Comparison of ENCODE assay signal across 8 cellular contexts in the genomic region with DNA sequence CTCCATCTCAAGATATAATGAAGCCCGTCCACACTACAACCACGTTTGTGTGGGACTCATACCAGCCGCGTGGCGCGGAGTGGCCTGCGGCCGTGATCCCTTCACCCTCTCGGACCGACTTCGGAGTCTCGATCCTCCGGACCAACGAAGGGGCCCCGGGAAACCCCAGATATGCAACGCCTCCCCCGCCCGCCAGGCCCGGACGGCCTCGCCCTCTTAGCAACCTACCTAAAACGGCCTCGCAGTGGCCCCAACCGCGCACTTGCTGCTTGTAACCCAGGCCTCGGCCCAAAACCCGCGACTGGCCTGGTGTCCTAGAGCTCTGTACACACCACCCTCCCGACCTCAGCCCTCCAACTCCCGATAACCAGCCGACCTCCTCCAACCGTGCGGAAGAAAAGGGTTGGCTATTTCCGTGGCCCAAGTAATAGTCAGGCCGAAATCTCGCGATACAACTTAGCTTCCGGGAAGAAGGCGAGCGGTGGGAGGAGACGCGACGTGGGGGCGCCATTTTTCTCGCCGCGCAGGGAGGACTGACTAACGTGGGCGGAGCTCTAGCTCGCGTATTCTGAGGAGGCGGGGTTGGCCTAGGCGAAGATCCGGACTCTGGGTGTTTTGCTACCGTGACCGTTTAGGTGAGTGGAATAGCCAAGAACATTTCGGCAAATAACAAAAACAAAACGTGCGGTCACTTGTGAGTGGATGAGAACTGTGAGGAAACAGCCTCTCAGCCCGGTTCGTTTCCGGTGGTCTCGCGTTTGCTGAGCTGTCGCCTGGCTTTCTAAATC.
DNase-seq lines count a peak whose midpoint lies in the region; ATAC-seq lines count a peak whose summit lies in the region.

C11orf54 (plus strand) TSS at position 579 of the 788 bp plus-strand sequence. CDS start 5,722 bp downstream, outside the sequence.
TAF1D (minus strand) TSS at position 402 of the 788 bp plus-strand sequence. CDS start 2,191 bp downstream, outside the sequence.

- ATAC-seq in GM19468 (IDR thresholded peaks at IDR 0.05; ENCODE audit: extremely low read depth, unreplicated experiment) = peak; percentile 66

- peak within 1 kb of the TSS; percentile 97 for H3K27ac ChIP-seq in effector memory CD4-positive, alpha-beta T cell (ENCODE audit: insufficient read depth, low read length, poor library complexity, severe bottlenecking)

- no peaks in the 10 kb centered on the region for H3K9me3 ChIP-seq in effector memory CD4-positive, alpha-beta T cell (ENCODE audit: control insufficient read depth, low read length)

- no peaks in the 10 kb centered on the region for H3K27me3 ChIP-seq in effector memory CD4-positive, alpha-beta T cell (replicated peaks; ENCODE audit: control insufficient read depth, insufficient read depth, low read length, poor library complexity, severe bottlenecking)

- H3K36me3 ChIP-seq in effector memory CD4-positive, alpha-beta T cell (ENCODE audit: control insufficient read depth, insufficient read depth, low read length) = peaks cover 18% of the 10 kb centered on the region

- H3K4me1 ChIP-seq in effector memory CD4-positive, alpha-beta T cell (ENCODE audit: control insufficient read depth, insufficient read depth, low read length, poor library complexity, severe bottlenecking) = peaks cover 31% of the 10 kb centered on the region

- DNase-seq in CMK (ENCODE audit: low read depth) = peak; percentile 94
- DNase-seq in HS-5 (ENCODE audit: low read depth) = peak; percentile 91
- DNase-seq in NK-92 treated with Interleukin-12 subunit alpha and Interleukin-12 subunit beta, amount 100 ng/mL, for 24 hours (lab: John Stamatoyannopoulos, UW) = peak; percentile 94
- DNase-seq in activated CD8-positive, alpha-beta memory T cell treated with anti-CD3 and anti-CD28 coated beads for 24 hours = peak; percentile 95
- peak; percentile 92 to 97 (median 95) for DNase-seq in effector memory CD4-positive, alpha-beta T cell
- DNase-seq in medulla oblongata (ENCODE audit: extremely low spot score) = peak; percentile 99
- peak; percentile 96 for DNase-seq in stimulated activated CD8-positive, alpha-beta memory T cell treated with anti-CD3 and anti-CD28 coated beads, Interleukin-12 subunit alpha, Interleukin-12 subunit beta, amount 100 ng/mL, for 1 hour (ENCODE audit: low read depth)

- peak within 1 kb of the TSS; percentile 91 for H3K4me3 ChIP-seq in effector memory CD4-positive, alpha-beta T cell (ENCODE audit: insufficient read depth, low read depth, low read length, poor library complexity, severe bottlenecking)

Comparison
In these comparisons a context has a peak if more than half of its experiments do, and no peak if none do; other contexts are left out.
1. Peak in every context shown above with its lines: DNase-seq, ATAC-seq, H3K4me3 ChIP-seq and H3K27ac ChIP-seq.